Comparison of ENCODE assay signal across 1 cellular context in genomic region chr3:197749601-197750395, GRCh38.
A peak's percentile ranks its signal among the peaks of the same experiment; 100 is the strongest.
TF ChIP-seq lines count a peak whose summit lies in the region.

Gene FYTTD1, plus strand, starts transcription at chr3:197749883. Its CDS starts 89 bp downstream, at chr3:197749972.

TF ChIP-seq in GM12878, 131 proteins besides CTCF, POLR2A, EP300 and RAD21 (continued from another document and continues in another):
- no peak for TF ChIP-seq BCL3 (IDR thresholded peaks at IDR 0.05; ENCODE audit: borderline replicate concordance, insufficient read depth, low read depth, low read length, poor library complexity, severe bottlenecking)
- no peak for TF ChIP-seq GABPA (IDR thresholded peaks at IDR 0.05; ENCODE audit: low read depth)
- TF ChIP-seq, protein P1, sequence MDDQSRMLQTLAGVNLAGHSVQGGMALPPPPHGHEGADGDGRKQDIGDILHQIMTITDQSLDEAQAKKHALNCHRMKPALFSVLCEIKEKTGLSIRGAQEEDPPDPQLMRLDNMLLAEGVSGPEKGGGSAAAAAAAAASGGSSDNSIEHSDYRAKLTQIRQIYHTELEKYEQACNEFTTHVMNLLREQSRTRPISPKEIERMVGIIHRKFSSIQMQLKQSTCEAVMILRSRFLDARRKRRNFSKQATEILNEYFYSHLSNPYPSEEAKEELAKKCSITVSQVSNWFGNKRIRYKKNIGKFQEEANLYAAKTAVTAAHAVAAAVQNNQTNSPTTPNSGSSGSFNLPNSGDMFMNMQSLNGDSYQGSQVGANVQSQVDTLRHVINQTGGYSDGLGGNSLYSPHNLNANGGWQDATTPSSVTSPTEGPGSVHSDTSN (IDR thresholded peaks at IDR 0.05; ENCODE audit: insufficient replicate concordance, low read depth, low read length): no peak
- TF ChIP-seq TBL1XR1 (IDR thresholded peaks at IDR 0.05; ENCODE audit: low read depth, low read length): no peak
- TF ChIP-seq, protein P2, sequence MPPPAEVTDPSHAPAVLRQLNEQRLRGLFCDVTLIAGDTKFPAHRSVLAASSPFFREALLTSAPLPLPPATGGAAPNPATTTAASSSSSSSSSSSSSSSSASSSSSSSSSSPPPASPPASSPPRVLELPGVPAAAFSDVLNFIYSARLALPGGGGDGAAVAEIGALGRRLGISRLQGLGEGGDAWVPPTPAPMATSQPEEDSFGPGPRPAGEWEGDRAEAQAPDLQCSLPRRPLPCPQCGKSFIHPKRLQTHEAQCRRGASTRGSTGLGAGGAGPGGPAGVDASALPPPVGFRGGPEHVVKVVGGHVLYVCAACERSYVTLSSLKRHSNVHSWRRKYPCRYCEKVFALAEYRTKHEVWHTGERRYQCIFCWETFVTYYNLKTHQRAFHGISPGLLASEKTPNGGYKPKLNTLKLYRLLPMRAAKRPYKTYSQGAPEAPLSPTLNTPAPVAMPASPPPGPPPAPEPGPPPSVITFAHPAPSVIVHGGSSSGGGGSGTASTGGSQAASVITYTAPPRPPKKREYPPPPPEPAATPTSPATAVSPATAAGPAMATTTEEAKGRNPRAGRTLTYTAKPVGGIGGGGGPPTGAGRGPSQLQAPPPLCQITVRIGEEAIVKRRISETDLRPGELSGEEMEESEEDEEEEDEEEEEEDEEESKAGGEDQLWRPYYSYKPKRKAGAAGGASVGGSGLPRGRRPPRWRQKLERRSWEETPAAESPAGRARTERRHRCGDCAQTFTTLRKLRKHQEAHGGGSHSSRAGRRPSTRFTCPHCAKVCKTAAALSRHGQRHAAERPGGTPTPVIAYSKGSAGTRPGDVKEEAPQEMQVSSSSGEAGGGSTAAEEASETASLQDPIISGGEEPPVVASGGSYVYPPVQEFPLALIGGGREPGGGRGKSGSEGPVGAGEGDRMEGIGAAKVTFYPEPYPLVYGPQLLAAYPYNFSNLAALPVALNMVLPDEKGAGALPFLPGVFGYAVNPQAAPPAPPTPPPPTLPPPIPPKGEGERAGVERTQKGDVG (CRISPR knock-in tag; IDR thresholded peaks at IDR 0.05): no peak
- TF ChIP-seq ASH2L (IDR thresholded peaks at IDR 0.05; ENCODE audit: borderline replicate concordance, low read depth): peak; percentile 79; the same call in 1 of the 2 replicates
- TF ChIP-seq CHD2 (IDR thresholded peaks at IDR 0.05; ENCODE audit: borderline replicate concordance, low read depth, low read length): peak; percentile 45; the same call in 1 of the 2 replicates
- TF ChIP-seq RUNX3 (IDR thresholded peaks at IDR 0.05; ENCODE audit: low read length): peak; percentile 14; the same call in 1 of the 2 replicates
- TF ChIP-seq POLR2AphosphoS5 (IDR thresholded peaks at IDR 0.05; ENCODE audit: low read length): no peak
- TF ChIP-seq PAX8 (IDR thresholded peaks at IDR 0.05): no peak
- no peak for TF ChIP-seq SIX5 (IDR thresholded peaks at IDR 0.05; ENCODE audit: low read depth, low read length, severe bottlenecking)
- TF ChIP-seq, protein P3, sequence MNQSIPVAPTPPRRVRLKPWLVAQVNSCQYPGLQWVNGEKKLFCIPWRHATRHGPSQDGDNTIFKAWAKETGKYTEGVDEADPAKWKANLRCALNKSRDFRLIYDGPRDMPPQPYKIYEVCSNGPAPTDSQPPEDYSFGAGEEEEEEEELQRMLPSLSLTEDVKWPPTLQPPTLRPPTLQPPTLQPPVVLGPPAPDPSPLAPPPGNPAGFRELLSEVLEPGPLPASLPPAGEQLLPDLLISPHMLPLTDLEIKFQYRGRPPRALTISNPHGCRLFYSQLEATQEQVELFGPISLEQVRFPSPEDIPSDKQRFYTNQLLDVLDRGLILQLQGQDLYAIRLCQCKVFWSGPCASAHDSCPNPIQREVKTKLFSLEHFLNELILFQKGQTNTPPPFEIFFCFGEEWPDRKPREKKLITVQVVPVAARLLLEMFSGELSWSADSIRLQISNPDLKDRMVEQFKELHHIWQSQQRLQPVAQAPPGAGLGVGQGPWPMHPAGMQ (IDR thresholded peaks at IDR 0.05; ENCODE audit: borderline replicate concordance): no peak
- TF ChIP-seq USF1 (IDR thresholded peaks at IDR 0.05; ENCODE audit: borderline replicate concordance, extremely low read length, insufficient read depth, low read depth, low read length): no peak
- TF ChIP-seq NRF1 (conservative IDR thresholded peaks at IDR 0.05; ENCODE audit: low read depth, low read length): peak; percentile 62
- TF ChIP-seq ZZZ3 (IDR thresholded peaks at IDR 0.05; ENCODE audit: control insufficient read depth, insufficient read length, low read depth): no peak
- TF ChIP-seq EGR1 (IDR thresholded peaks at IDR 0.05; ENCODE audit: borderline replicate concordance in 1 of 2, low read depth in 2 of 2, low read length in 2 of 2): peak; percentile 65 to 82
- no peak for TF ChIP-seq BRCA1 (IDR thresholded peaks at IDR 0.05; ENCODE audit: low read depth, low read length)
- TF ChIP-seq, protein P4, sequence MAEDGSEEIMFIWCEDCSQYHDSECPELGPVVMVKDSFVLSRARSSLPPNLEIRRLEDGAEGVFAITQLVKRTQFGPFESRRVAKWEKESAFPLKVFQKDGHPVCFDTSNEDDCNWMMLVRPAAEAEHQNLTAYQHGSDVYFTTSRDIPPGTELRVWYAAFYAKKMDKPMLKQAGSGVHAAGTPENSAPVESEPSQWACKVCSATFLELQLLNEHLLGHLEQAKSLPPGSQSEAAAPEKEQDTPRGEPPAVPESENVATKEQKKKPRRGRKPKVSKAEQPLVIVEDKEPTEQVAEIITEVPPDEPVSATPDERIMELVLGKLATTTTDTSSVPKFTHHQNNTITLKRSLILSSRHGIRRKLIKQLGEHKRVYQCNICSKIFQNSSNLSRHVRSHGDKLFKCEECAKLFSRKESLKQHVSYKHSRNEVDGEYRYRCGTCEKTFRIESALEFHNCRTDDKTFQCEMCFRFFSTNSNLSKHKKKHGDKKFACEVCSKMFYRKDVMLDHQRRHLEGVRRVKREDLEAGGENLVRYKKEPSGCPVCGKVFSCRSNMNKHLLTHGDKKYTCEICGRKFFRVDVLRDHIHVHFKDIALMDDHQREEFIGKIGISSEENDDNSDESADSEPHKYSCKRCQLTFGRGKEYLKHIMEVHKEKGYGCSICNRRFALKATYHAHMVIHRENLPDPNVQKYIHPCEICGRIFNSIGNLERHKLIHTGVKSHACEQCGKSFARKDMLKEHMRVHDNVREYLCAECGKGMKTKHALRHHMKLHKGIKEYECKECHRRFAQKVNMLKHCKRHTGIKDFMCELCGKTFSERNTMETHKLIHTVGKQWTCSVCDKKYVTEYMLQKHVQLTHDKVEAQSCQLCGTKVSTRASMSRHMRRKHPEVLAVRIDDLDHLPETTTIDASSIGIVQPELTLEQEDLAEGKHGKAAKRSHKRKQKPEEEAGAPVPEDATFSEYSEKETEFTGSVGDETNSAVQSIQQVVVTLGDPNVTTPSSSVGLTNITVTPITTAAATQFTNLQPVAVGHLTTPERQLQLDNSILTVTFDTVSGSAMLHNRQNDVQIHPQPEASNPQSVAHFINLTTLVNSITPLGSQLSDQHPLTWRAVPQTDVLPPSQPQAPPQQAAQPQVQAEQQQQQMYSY (CRISPR knock-in tag; IDR thresholded peaks at IDR 0.05): no peak
- no peak for TF ChIP-seq JUNB (IDR thresholded peaks at IDR 0.05)
- TF ChIP-seq, protein P5, sequence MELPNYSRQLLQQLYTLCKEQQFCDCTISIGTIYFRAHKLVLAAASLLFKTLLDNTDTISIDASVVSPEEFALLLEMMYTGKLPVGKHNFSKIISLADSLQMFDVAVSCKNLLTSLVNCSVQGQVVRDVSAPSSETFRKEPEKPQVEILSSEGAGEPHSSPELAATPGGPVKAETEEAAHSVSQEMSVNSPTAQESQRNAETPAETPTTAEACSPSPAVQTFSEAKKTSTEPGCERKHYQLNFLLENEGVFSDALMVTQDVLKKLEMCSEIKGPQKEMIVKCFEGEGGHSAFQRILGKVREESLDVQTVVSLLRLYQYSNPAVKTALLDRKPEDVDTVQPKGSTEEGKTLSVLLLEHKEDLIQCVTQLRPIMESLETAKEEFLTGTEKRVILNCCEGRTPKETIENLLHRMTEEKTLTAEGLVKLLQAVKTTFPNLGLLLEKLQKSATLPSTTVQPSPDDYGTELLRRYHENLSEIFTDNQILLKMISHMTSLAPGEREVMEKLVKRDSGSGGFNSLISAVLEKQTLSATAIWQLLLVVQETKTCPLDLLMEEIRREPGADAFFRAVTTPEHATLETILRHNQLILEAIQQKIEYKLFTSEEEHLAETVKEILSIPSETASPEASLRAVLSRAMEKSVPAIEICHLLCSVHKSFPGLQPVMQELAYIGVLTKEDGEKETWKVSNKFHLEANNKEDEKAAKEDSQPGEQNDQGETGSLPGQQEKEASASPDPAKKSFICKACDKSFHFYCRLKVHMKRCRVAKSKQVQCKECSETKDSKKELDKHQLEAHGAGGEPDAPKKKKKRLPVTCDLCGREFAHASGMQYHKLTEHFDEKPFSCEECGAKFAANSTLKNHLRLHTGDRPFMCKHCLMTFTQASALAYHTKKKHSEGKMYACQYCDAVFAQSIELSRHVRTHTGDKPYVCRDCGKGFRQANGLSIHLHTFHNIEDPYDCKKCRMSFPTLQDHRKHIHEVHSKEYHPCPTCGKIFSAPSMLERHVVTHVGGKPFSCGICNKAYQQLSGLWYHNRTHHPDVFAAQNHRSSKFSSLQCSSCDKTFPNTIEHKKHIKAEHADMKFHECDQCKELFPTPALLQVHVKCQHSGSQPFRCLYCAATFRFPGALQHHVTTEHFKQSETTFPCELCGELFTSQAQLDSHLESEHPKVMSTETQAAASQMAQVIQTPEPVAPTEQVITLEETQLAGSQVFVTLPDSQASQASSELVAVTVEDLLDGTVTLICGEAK (IDR thresholded peaks at IDR 0.05; ENCODE audit: borderline replicate concordance): no peak
- no peak for TF ChIP-seq MYB (IDR thresholded peaks at IDR 0.05; ENCODE audit: borderline replicate concordance, low read depth, low read length)
- peak; percentile 42 for TF ChIP-seq NR2C1 (IDR thresholded peaks at IDR 0.05)
- TF ChIP-seq MEF2B (IDR thresholded peaks at IDR 0.05; ENCODE audit: partially characterized antibody, poor library complexity, severe bottlenecking): no peak
- TF ChIP-seq TCF7 (IDR thresholded peaks at IDR 0.05; ENCODE audit: borderline replicate concordance): no peak
- TF ChIP-seq NR2C2 (IDR thresholded peaks at IDR 0.05; ENCODE audit: borderline replicate concordance, control insufficient read depth, insufficient read length, low read depth): no peak
- peak; percentile 93; the same call in 1 of the 2 replicates for TF ChIP-seq GATAD2B (conservative IDR thresholded peaks at IDR 0.05; ENCODE audit: low read depth)
- TF ChIP-seq POLR2AphosphoS2 (IDR thresholded peaks at IDR 0.05; ENCODE audit: low read depth, low read length): no peak
- peak; percentile 84 for TF ChIP-seq IKZF1 (conservative IDR thresholded peaks at IDR 0.05)
- no peak; a peak in 1 of 4 replicates for TF ChIP-seq ETV6 (conservative IDR thresholded peaks at IDR 0.05 in 1 of 2, IDR thresholded peaks at IDR 0.05 in 1 of 2; ENCODE audit: borderline replicate concordance in 1 of 2, low read depth in 1 of 2)
- no peak for TF ChIP-seq CEBPZ (IDR thresholded peaks at IDR 0.05; ENCODE audit: low read depth, low read length)
- TF ChIP-seq SPI1 (IDR thresholded peaks at IDR 0.05; ENCODE audit: borderline replicate concordance, insufficient read depth, low read depth, low read length): no peak
- peak; percentile 88 for TF ChIP-seq KLF5 (IDR thresholded peaks at IDR 0.05; ENCODE audit: partially characterized antibody)
